ENCODE assay signal across 19 cellular contexts in the genomic region with DNA sequence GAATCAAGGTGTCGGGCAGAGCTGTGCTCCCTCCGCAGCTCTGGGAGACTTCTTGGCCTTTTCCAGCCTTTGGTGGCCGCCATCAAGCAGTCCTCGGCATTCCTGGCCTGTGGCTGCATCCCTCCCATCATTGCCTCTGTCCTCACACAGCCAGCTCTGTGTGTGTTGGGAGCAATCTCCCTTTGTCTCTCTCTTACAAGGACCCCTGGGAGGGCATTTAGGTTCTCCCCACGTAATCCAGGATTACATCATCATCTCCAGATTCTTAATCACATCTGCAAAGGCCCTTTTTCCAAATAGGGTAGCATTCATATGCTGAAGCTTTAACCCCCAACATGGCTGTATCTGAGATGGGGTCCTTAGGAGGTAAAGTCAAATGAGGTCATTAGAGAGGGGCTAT. TPM values are rescaled to one million over a fixed set of nuclear protein-coding genes. Genes with fewer than 3 reads are reported as not detected.
DNase-seq lines count a peak whose midpoint lies in the region; ATAC-seq, FAIRE-seq and TF ChIP-seq lines count a peak whose summit lies in the region.
"Had no signal": no experiment of that assay in that cellular context is flagged by ENCODE, and none has a peak within 500 bp of the region (broad histone marks: within the 10 kb centered on the region; RNA-seq: fewer than 3 reads in every experiment).

No MANE protein-coding gene starts in this region.

- no peak for TF ChIP-seq EP300 in K562 (IDR thresholded peaks at IDR 0.05; ENCODE audit: low read length)

- in situ Hi-C loops in K562 (cut with MboI) = no loop called here

- 3% methylated on average over 5 of the region's 5 CpGs for WGBS in K562 (ENCODE audit: insufficient coverage, low coverage, missing lambda C conversion rate)

- no peaks in the 10 kb centered on the region for H3K27me3 Mint-ChIP-seq in activated T-cell treated with anti-CD3 and anti-CD28 coated beads, Interleukin-2, amount 50 U/mL, for 24 hours

- TF ChIP-seq POLR2A in K562 (conservative IDR thresholded peaks at IDR 0.05) = no peak

- H3K9me1 ChIP-seq in K562 (ENCODE audit: control insufficient read depth, insufficient read depth, low read length) = no peaks in the 10 kb centered on the region

- H3K9ac ChIP-seq in BLaER1 (no peak overlapping the region), K562 (ENCODE audit: insufficient read depth in 1 of 2, low read depth in 2 of 2, low read length in 2 of 2) (no peak overlapping the region)
- H3K9ac ChIP-seq: GM23248, KMS-11 had no signal

- peak overlapping the region; percentile 55 for H3K4me2 ChIP-seq in BLaER1
- H3K4me2 ChIP-seq in K562 (ENCODE audit: insufficient read depth, low read length) = no peak overlapping the region
- H3K4me2 ChIP-seq: KMS-11 had no signal

- DNase-seq in K562 (ENCODE audit: extremely low read depth in 1 of 4, low spot score in 3 of 4) (no peak), NOMO-1 (lab: John Stamatoyannopoulos, UW; ENCODE audit: unreplicated experiment in 2 of 2) (no peak), GF-D8 (lab: John Stamatoyannopoulos, UW) (no peak)
- DNase-seq in activated T-cell treated with anti-CD3 and anti-CD28 coated beads, Interleukin-2, amount 50 U/mL, for 24 hours = no peak
- DNase-seq: C1 segment of cervical spinal cord; CD4-positive, CD25-positive, alpha-beta regulatory T cell; CD8-positive, alpha-beta memory T cell; COR-L47; GM23248 had no signal

- no peaks in the 10 kb centered on the region for H3K36me3 Mint-ChIP-seq in activated T-cell treated with anti-CD3 and anti-CD28 coated beads, Interleukin-2, amount 50 U/mL, for 24 hours (ENCODE audit: low read depth)
- H3K36me3 Mint-ChIP-seq: CD4-positive, CD25-positive, alpha-beta regulatory T cell; CD8-positive, alpha-beta memory T cell had no signal

- TF ChIP-seq RAD21 in K562 (CRISPR knock-in tag; conservative IDR thresholded peaks at IDR 0.05 in 1 of 2, IDR thresholded peaks at IDR 0.05 in 1 of 2) = no peak

- no peak overlapping the region for H3K27ac Mint-ChIP-seq in activated T-cell treated with anti-CD3 and anti-CD28 coated beads, Interleukin-2, amount 50 U/mL, for 24 hours
- H3K27ac Mint-ChIP-seq: CD4-positive, CD25-positive, alpha-beta regulatory T cell; CD8-positive, alpha-beta memory T cell had no signal

- H3K36me3 ChIP-seq in BLaER1 = no peaks in the 10 kb centered on the region
- H3K36me3 ChIP-seq in HEK293 (ENCODE audit: control insufficient read depth in 2 of 2, insufficient read depth in 1 of 2, low read length in 2 of 2) = no peaks in the 10 kb centered on the region
- H3K36me3 ChIP-seq in K562 (ENCODE audit: control insufficient read depth, insufficient read depth, low read length) = no peaks in the 10 kb centered on the region
- H3K36me3 ChIP-seq: HAP-1 had no signal

- H3K4me1 Mint-ChIP-seq in activated T-cell treated with anti-CD3 and anti-CD28 coated beads, Interleukin-2, amount 50 U/mL, for 24 hours (ENCODE audit: low read depth) = no peaks in the 10 kb centered on the region
- H3K4me1 Mint-ChIP-seq: CD4-positive, CD25-positive, alpha-beta regulatory T cell; CD8-positive, alpha-beta memory T cell had no signal

- H2AFZ ChIP-seq in K562 (ENCODE audit: low read depth, low read length) = 0 out of 2 replicates have a peak overlapping the region, but pooled peaks have one; percentile 4
- H2AFZ ChIP-seq: GM23248 had no signal

- BruUV-seq in K562 (replicated peaks; lab: Mats Ljungman, UMichigan) = no TSS peak

- no peak overlapping the region for H3K4me3 Mint-ChIP-seq in activated T-cell treated with anti-CD3 and anti-CD28 coated beads, Interleukin-2, amount 50 U/mL, for 24 hours
- H3K4me3 Mint-ChIP-seq: CD4-positive, CD25-positive, alpha-beta regulatory T cell; CD8-positive, alpha-beta memory T cell had no signal

- FAIRE-seq in K562 (lab: Jason Lieb, UNC) = no peak
- FAIRE-seq: A204.1, D721Med, G401.6 had no signal

- CTCF ChIA-PET in HEK293 (lab: Yijun Ruan, JAX) (interaction anchor here (0.9 to 1.4 kb wide), 2 partner anchors 101 to 141 kb away, joined by 3 to 4 read pairs; no protein-coding TSS in a partner anchor), K562 (lab: Yijun Ruan, JAX; ENCODE audit: low intra/inter-chr PET ratio) (no interaction called here)

- 0 out of 2 replicates have a peak overlapping the region, but pooled peaks have one; percentile 13 for H3K27ac ChIP-seq in BLaER1
- H3K27ac ChIP-seq in HEK293 (ENCODE audit: extremely low read depth, low read depth, low read length) = no peak overlapping the region
- no peak overlapping the region for H3K27ac ChIP-seq in K562 (ENCODE audit: extremely low read depth, low read depth, low read length)
- H3K27ac ChIP-seq: GM23248, KMS-11 had no signal

- H3K9me3 Mint-ChIP-seq in activated T-cell treated with anti-CD3 and anti-CD28 coated beads, Interleukin-2, amount 50 U/mL, for 24 hours = no peaks in the 10 kb centered on the region
- H3K9me3 Mint-ChIP-seq: CD4-positive, CD25-positive, alpha-beta regulatory T cell; CD8-positive, alpha-beta memory T cell had no signal

- H3K79me2 ChIP-seq in K562 (ENCODE audit: control insufficient read depth, insufficient read depth, low read length) = no peaks in the 10 kb centered on the region

- ATAC-seq in K562 (no peak), HG02970 (IDR thresholded peaks at IDR 0.05; ENCODE audit: low FRiP score, unreplicated experiment) (no peak)

- H4K20me1 ChIP-seq in BLaER1 (no peaks in the 10 kb centered on the region), K562 (replicated peaks; ENCODE audit: control insufficient read depth, insufficient read depth, low read length) (no peaks in the 10 kb centered on the region)

- H3K4me3 ChIP-seq in BLaER1 (no peak overlapping the region), HEK293 (ENCODE audit: low read depth, low read length) (no peak overlapping the region), K562 (no peak overlapping the region)
- H3K4me3 ChIP-seq: GM23248, HAP-1 had no signal

- POLR2A ChIA-PET in HEK293 (lab: Yijun Ruan, JAX) = interaction anchor here (0.9 kb wide), 1 partner anchor 11 kb away, joined by 3 read pairs; no protein-coding TSS in a partner anchor
- POLR2A ChIA-PET in K562 (lab: Yijun Ruan, JAX) = interaction anchor here (0.6 to 2.3 kb wide), 3 partner anchors 11 to 135 kb away, joined by 3 to 12 read pairs (median 3); no protein-coding TSS in a partner anchor

- TF ChIP-seq CTCF in HEK293 (tag by site-specific recombination; IDR thresholded peaks at IDR 0.05) = no peak
- TF ChIP-seq CTCF in K562 (IDR thresholded peaks at IDR 0.05 in 2 of 3, conservative IDR thresholded peaks at IDR 0.05 in 1 of 3; ENCODE audit: insufficient read depth in 2 of 3, low read depth in 1 of 3, low read length in 3 of 3) = no peak

- intact Hi-C loops in K562 (cut with micrococcal nuclease) = no loop called here

- H3K4me1 ChIP-seq in BLaER1 (peaks cover 22% of the 10 kb centered on the region), HEK293 (ENCODE audit: control insufficient read depth, insufficient read depth, low read length) (no peaks in the 10 kb centered on the region), K562 (replicated peaks in 1 of 2; ENCODE audit: control insufficient read depth in 2 of 2, insufficient read depth in 2 of 2, low read length in 2 of 2) (no peaks in the 10 kb centered on the region; a peak in 1 of 5 replicates)
- H3K4me1 ChIP-seq: HAP-1 had no signal

- H3K9me3 ChIP-seq in BLaER1 (no peaks in the 10 kb centered on the region), HEK293 (ENCODE audit: control insufficient read depth, insufficient read depth, low read depth, low read length) (no peaks in the 10 kb centered on the region), K562 (replicated peaks; ENCODE audit: control insufficient read depth, insufficient read depth, low read depth, low read length) (no peaks in the 10 kb centered on the region)
- H3K9me3 ChIP-seq: HAP-1 had no signal

- H3K27me3 ChIP-seq in BLaER1 = no peaks in the 10 kb centered on the region
- peaks cover 36 to 60% of the 10 kb centered on the region in 2 experiments for H3K27me3 ChIP-seq in K562 (ENCODE audit: control insufficient read depth in 2 of 2, insufficient read depth in 2 of 2, low read length in 2 of 2)

TF ChIP-seq in HEK293, 187 proteins besides CTCF, POLR2A, EP300 and RAD21 (continues in another document):
- TF ChIP-seq HOXA7 (CRISPR knock-in tag; IDR thresholded peaks at IDR 0.05; ENCODE audit: borderline replicate concordance) (no peak), ZNF184 (tag by site-specific recombination; IDR thresholded peaks at IDR 0.05) (no peak), GLIS1 (tag by site-specific recombination; IDR thresholded peaks at IDR 0.05) (peak; percentile 54), YY1 (tag by site-specific recombination; IDR thresholded peaks at IDR 0.05) (no peak), ZIC2 (tag by site-specific recombination; IDR thresholded peaks at IDR 0.05) (peak; percentile 62; the same call in 1 of the 2 replicates), ZSCAN30 (tag by site-specific recombination; IDR thresholded peaks at IDR 0.05) (no peak)

TF ChIP-seq in K562, 482 proteins besides CTCF, POLR2A, EP300 and RAD21 (continues in another document):
- TF ChIP-seq, protein P1, sequence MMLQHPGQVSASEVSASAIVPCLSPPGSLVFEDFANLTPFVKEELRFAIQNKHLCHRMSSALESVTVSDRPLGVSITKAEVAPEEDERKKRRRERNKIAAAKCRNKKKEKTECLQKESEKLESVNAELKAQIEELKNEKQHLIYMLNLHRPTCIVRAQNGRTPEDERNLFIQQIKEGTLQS (IDR thresholded peaks at IDR 0.05) = peak; percentile 57
- TF ChIP-seq, protein P1 (CRISPR knock-in tag; conservative IDR thresholded peaks at IDR 0.05) = no peak

RNA-seq across cellular contexts. Expression of a gene that starts 4.1 kb away (rescaled TPM):
- total RNA-seq in K562 (2011; cell fraction: chromatin; rRNA removed; ENCODE audit: low replicate concordance) = not detected in 2 replicates
- total RNA-seq in K562 (2011; cell fraction: nucleolus; rRNA removed) = not detected in 2 replicates
- total RNA-seq in K562 (2011; cell fraction: nucleoplasm; rRNA removed) = 0.15 TPM in 1 of 2 replicates, not detected in the other
- total RNA-seq in K562 (2014; rRNA removed) = under 0.01 TPM in 1 of 2 replicates, not detected in the other
- not detected in 2 replicates for total RNA-seq in K562 (2014; rRNA removed; fragmentation: Illumina TruSeq; extraction: Trizol)
- total RNA-seq in K562 (2015; rRNA removed; fragmentation: Illumina TruSeq; extraction: Trizol) = not detected in 2 replicates
- not detected in 2 replicates for total RNA-seq in K562 (2021)
- not detected in 2 replicates for polyA plus RNA-seq in K562 (2011; rRNA removed)
- polyA plus RNA-seq in K562 (2011; cell fraction: cytosol; rRNA removed) = not detected in 2 replicates
- 0.03 TPM in 1 of 2 replicates, not detected in the other for polyA plus RNA-seq in K562 (2011; cell fraction: nucleus; rRNA removed)
- 0.27 and 0.65 TPM in 2 replicates for polyA plus RNA-seq in K562 (2012)
- polyA plus RNA-seq in K562 (2014; fragmentation: Illumina TruSeq; extraction: Trizol) = not detected in 2 replicates
- polyA plus RNA-seq in K562 (2014; fragmentation: Nextera tagmentation; extraction: Ambion mirVana) = under 1 TPM; 0.04 to 0.06 TPM
- polyA plus RNA-seq in K562 (2014; rRNA removed) = 0.01 TPM in 1 of 2 replicates, not detected in the other
- polyA minus RNA-seq in K562 (2011; rRNA and poly(A)+ RNA removed) = not detected in 2 replicates
- polyA minus RNA-seq in K562 (2011; cell fraction: cytosol; rRNA and poly(A)+ RNA removed) = not detected in 2 replicates
- polyA minus RNA-seq in K562 (2011; cell fraction: nucleus; rRNA and poly(A)+ RNA removed) = not detected in 2 replicates
- total RNA-seq: GM23248, LHCN-M2 had no signal
- polyA plus RNA-seq: AG04450; CD8-positive, alpha-beta memory T cell had no signal
